ENCODE assay signal across 22 cellular contexts in the genomic region with DNA sequence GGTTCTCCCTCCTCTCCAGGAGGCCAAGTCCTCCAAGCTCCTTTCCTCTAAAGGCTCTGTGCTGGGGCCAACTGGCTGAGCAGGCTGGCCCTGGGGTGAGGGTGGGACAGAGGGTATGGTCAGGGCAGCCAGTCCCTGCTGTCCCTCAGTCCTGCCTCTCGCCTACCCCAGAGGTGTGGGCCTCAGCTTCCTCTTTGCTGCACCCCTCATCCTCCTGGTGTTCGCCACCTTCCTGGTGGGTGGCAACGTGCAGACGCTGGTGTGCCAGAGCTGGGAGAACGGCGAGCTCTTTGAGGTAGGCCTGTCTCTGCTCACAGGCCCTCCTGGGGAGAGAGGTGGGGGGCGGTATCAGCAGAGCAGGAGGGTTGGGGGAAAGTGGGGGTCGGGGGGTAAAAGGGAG. TPM values are rescaled to one million over a fixed set of nuclear protein-coding genes. Genes with fewer than 3 reads are reported as not detected.
"Had no signal": no experiment of that assay in that cellular context is flagged by ENCODE, and none has a peak within 500 bp of the region (broad histone marks: within the 10 kb centered on the region; RNA-seq: fewer than 3 reads in every experiment).

No MANE protein-coding gene starts in this region.

- H3K9me3 ChIP-seq: SJCRH30 had no signal

- DNase-seq: IMR-90, Karpas-422, KG1, MM.1S, NCI-H1092 treated with DMSO at 0.1 percent for 48 hours, NCI-H1436, NCI-H187, NCI-H2029, NCI-H2081 treated with DMSO at 0.1 percent for 48 hours, NCI-H2171, NCI-H226, NCI-H446, NCI-H510A, NCI-H524 treated with DMSO at 0.1 percent for 48 hours, NCI-H69, NCI-H82, RPMI8226, SHP77 treated with DMSO at 0.1 percent for 48 hours, SJCRH30 had no signal

- H3K4me3 ChIP-seq: SJCRH30 had no signal

- H3K4me1 ChIP-seq: SJCRH30 had no signal

- H3K27me3 ChIP-seq: SJCRH30 had no signal

- ATAC-seq: HepG2, SK-N-SH treated with all-trans-retinoic acid at 6 μM for 48 hours had no signal

- H3K27ac ChIP-seq: SJCRH30 had no signal

- H3K36me3 ChIP-seq: SJCRH30 had no signal

RNA-seq across cellular contexts. Expression of a gene that starts 6.8 kb away (rescaled TPM):
- total RNA-seq: HepG2, HT1080, IMR-90 had no signal

RNA-seq across cellular contexts. Expression of a gene that starts 16.1 kb away (rescaled TPM):
- total RNA-seq: HepG2, SJCRH30 had no signal
